8 cellular contexts compared by ENCODE assay signal in the genomic region with DNA sequence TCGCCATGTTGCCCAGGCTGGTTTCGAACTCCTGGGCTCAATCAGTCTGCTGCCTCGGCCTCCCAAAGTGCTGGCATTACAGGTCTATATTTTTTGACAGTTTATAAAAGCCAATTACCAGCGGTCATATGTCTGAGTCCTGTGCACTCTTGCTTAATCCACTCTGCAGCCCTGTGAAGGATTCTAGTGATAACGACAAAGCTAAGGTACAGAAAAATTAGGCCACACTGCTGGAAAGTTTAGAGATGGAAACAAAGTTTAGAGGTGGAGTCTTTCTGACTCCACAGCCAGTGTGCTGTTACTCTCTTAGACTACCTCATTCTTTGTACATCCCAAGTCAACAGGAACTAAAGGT. TPM values are rescaled to one million over a fixed set of nuclear protein-coding genes. Genes with fewer than 3 reads are reported as not detected.
DNase-seq lines count a peak whose midpoint lies in the region; ATAC-seq and TF ChIP-seq lines count a peak whose summit lies in the region.

No MANE protein-coding gene starts in this region.

- H3K36me3 ChIP-seq in IMR-90 (ENCODE audit: control insufficient read depth, insufficient read depth, low read length), result no peaks in the 10 kb centered on the region

- 0 out of 2 replicates have a peak overlapping the region, but pooled peaks have one; percentile 52 for H3K14ac ChIP-seq in IMR-90 (replicated peaks; ENCODE audit: low read depth, low read length)

- TF ChIP-seq CTCF in AG09309 (IDR thresholded peaks at IDR 0.05; ENCODE audit: control insufficient read depth, insufficient read depth, low read depth, low read length, missing control alignments) (no peak), IMR-90 (conservative IDR thresholded peaks at IDR 0.05; ENCODE audit: low read depth, low read length) (no peak), cardiac fibroblast (IDR thresholded peaks at IDR 0.05; ENCODE audit: low read depth, low read length) (no peak), omental fat pad (IDR thresholded peaks at IDR 0.05) (no peak)

- peak overlapping the region; percentile 56 for H3K4me3 ChIP-seq in AG09309 (ENCODE audit: control insufficient read depth, low read depth, low read length)
- peak overlapping the region; percentile 52 for H3K4me3 ChIP-seq in IMR-90 (ENCODE audit: insufficient read depth, low read depth, low read length)
- H3K4me3 ChIP-seq in cardiac fibroblast (replicated peaks in 1 of 2; ENCODE audit: low read depth in 2 of 2, low read length in 2 of 2), result peak overlapping the region; percentile 53 to 64

- peaks cover 19 to 50% (median 40%) of the 10 kb centered on the region in 3 donors for H3K4me1 Mint-ChIP-seq in naive B cell

- H4K8ac ChIP-seq in IMR-90 (ENCODE audit: low read depth in 2 of 2, low read length in 2 of 2), result peak overlapping the region; percentile 59 to 85; a peak in 3 of 4 replicates

- H4K5ac ChIP-seq in IMR-90 (ENCODE audit: low read depth, low read length), result no peak overlapping the region; the same call in 1 of the 2 replicates

- intact Hi-C loops in IMR-90 (cut with micrococcal nuclease), result no loop called here

- H3K9me1 ChIP-seq in IMR-90 (ENCODE audit: insufficient read depth, low read length), result no peaks in the 10 kb centered on the region

- ATAC-seq in IMR-90 (ENCODE audit: low read depth), result no peak
- ATAC-seq in naive B cell (ENCODE audit: low read depth in 2 of 2), result no peak
- ATAC-seq in HG02678 (IDR thresholded peaks at IDR 0.05; ENCODE audit: unreplicated experiment), result no peak
- no peak for ATAC-seq in HG03095 (IDR thresholded peaks at IDR 0.05; ENCODE audit: unreplicated experiment)
- ATAC-seq in omental fat pad (ENCODE audit: low FRiP score), result no peak

- no peaks in the 10 kb centered on the region for H3K27me3 ChIP-seq in IMR-90 (ENCODE audit: control insufficient read depth, insufficient read depth, low read length)

- H3K27ac Mint-ChIP-seq in naive B cell, result peak overlapping the region; percentile 12 to 95 (median 80)

- in situ Hi-C loops in IMR-90 (cut with MboI; ENCODE audit: low sequenced_read_pairs), result no loop called here

- no peak overlapping the region for H2AK9ac ChIP-seq in IMR-90 (replicated peaks; ENCODE audit: low read depth, low read length, poor library complexity)

- no peak overlapping the region for H4K91ac ChIP-seq in IMR-90 (ENCODE audit: insufficient read depth, low read depth, low read length)

- H3K79me1 ChIP-seq in IMR-90 (ENCODE audit: low read depth in 1 of 2, low read length in 2 of 2), result no peaks in the 10 kb centered on the region

- H3K4ac ChIP-seq in IMR-90 (ENCODE audit: low read depth, low read length), result no peak overlapping the region

- H3K4me2 ChIP-seq in IMR-90 (ENCODE audit: low read depth, low read length), result peak overlapping the region; percentile 81; the same call in 1 of the 2 replicates

- no peak overlapping the region for H2BK15ac ChIP-seq in IMR-90 (ENCODE audit: low read depth, low read length)

- H2AFZ ChIP-seq in IMR-90 (replicated peaks; ENCODE audit: low read length, poor library complexity), result peak overlapping the region; percentile 95

- no peak overlapping the region for H2BK120ac ChIP-seq in IMR-90 (ENCODE audit: low read depth, low read length)

- H3K9ac ChIP-seq in IMR-90 (ENCODE audit: low read depth, low read length), result no peak overlapping the region; the same call in 1 of the 2 replicates

- DNase-seq in AG09309 (ENCODE audit: low read depth) (no peak), IMR-90 (no peak), cardiac fibroblast (ENCODE audit: low read depth in 2 of 2) (no peak), naive B cell (no peak), omental fat pad (ENCODE audit: low spot score) (no peak), T-helper 9 cell (no peak)

- CTCF ChIA-PET in IMR-90 (lab: Yijun Ruan, JAX), result no interaction called here

- no peaks in the 10 kb centered on the region for H3K9me3 ChIP-seq in IMR-90 (ENCODE audit: control insufficient read depth, insufficient read depth, low read length)

- no peak for TF ChIP-seq RAD21 in IMR-90 (IDR thresholded peaks at IDR 0.05; ENCODE audit: low read length)

- dilution Hi-C loops in IMR-90 (cut with HindIII; ENCODE audit: low sequenced_read_pairs, unreplicated experiment), result no loop called here

- POLR2A ChIA-PET in IMR-90 (lab: Charles Lee; ENCODE audit: unreplicated experiment), result no interaction called here

- no peak overlapping the region for H2BK5ac ChIP-seq in IMR-90 (ENCODE audit: low read depth, low read length, poor library complexity, severe bottlenecking)

- no peak overlapping the region for H2BK20ac ChIP-seq in IMR-90 (ENCODE audit: low read depth, low read length)

- 100% methylated on average over 1 of the region's 5 CpGs; no CpG with 5 or more reads in 1 of the 2 experiments for WGBS in IMR-90 (ENCODE audit: extremely low coverage in 2 of 2, insufficient read length in 1 of 2), 2 experiments

- H3K27ac ChIP-seq in IMR-90 (ENCODE audit: insufficient read depth, low read length), result no peak overlapping the region

- H3K23ac ChIP-seq in IMR-90 (ENCODE audit: low read depth, low read length), result no peak overlapping the region

- no peaks in the 10 kb centered on the region for H4K20me1 ChIP-seq in IMR-90 (ENCODE audit: insufficient read depth, low read length)

- H3K4me3 Mint-ChIP-seq in naive B cell, result peak overlapping the region; percentile 91 to 97 (median 96)

- no TSS peak for BruUV-seq in IMR-90 (replicated peaks; lab: Mats Ljungman, UMichigan)

- H2AK5ac ChIP-seq in IMR-90 (ENCODE audit: low read depth, low read length), result no peak overlapping the region

- H3K56ac ChIP-seq in IMR-90 (ENCODE audit: extremely low read depth, insufficient read depth, low read length), result no peak overlapping the region; the same call in 1 of the 2 replicates

- H3K9me3 Mint-ChIP-seq in naive B cell, result peaks cover 0 to 2% (median 0%) of the 10 kb centered on the region in 7 donors

- H3K36me3 Mint-ChIP-seq in naive B cell, result no peaks in the 10 kb centered on the region

- no peak for TF ChIP-seq POLR2A in IMR-90 (IDR thresholded peaks at IDR 0.05; ENCODE audit: low read depth, low read length)

- no peak overlapping the region for H3K18ac ChIP-seq in IMR-90 (ENCODE audit: low read depth, low read length)

- no peaks in the 10 kb centered on the region for H3K4me1 ChIP-seq in IMR-90 (ENCODE audit: control insufficient read depth, insufficient read depth, low read length)

- peaks cover 0 to 12% (median 3%) of the 10 kb centered on the region in 3 donors for H3K27me3 Mint-ChIP-seq in naive B cell

TF ChIP-seq in IMR-90, 13 proteins besides CTCF, POLR2A, EP300 and RAD21:
- no peak for TF ChIP-seq RFX5 (IDR thresholded peaks at IDR 0.05; ENCODE audit: low read depth, low read length)
- no peak for TF ChIP-seq CHD1 (IDR thresholded peaks at IDR 0.05; ENCODE audit: low read depth, low read length)
- no peak for TF ChIP-seq BHLHE40 (IDR thresholded peaks at IDR 0.05; ENCODE audit: low read depth, low read length)
- no peak for TF ChIP-seq MAZ (IDR thresholded peaks at IDR 0.05; ENCODE audit: borderline replicate concordance, low read depth, low read length)
- no peak for TF ChIP-seq RCOR1 (IDR thresholded peaks at IDR 0.05; ENCODE audit: insufficient replicate concordance, low read length)
- no peak for TF ChIP-seq CEBPB (IDR thresholded peaks at IDR 0.05; ENCODE audit: low read depth, low read length)
- TF ChIP-seq MAFK (IDR thresholded peaks at IDR 0.05; ENCODE audit: low read depth, low read length), result no peak
- no peak for TF ChIP-seq NFE2L2 (IDR thresholded peaks at IDR 0.05; ENCODE audit: low read depth, low read length)
- no peak for TF ChIP-seq FOS (IDR thresholded peaks at IDR 0.05; ENCODE audit: low read depth, low read length)
- no peak for TF ChIP-seq ELK1 (IDR thresholded peaks at IDR 0.05; ENCODE audit: borderline replicate concordance, low read depth, low read length)
- no peak for TF ChIP-seq MXI1 (IDR thresholded peaks at IDR 0.05; ENCODE audit: borderline replicate concordance, low read depth, low read length)
- no peak for TF ChIP-seq USF2 (IDR thresholded peaks at IDR 0.05; ENCODE audit: low read depth, low read length)
- no peak for TF ChIP-seq SMC3 (IDR thresholded peaks at IDR 0.05; ENCODE audit: low read depth, low read length)

RNA-seq across cellular contexts. Expression of gene PTER, which starts 0.7 kb away (rescaled TPM):
- total RNA-seq in IMR-90 (2012; rRNA removed) (5.0 and 6.9 TPM in 2 replicates), omental fat pad (10 to 100 TPM in 3 of 4 donors, 1 to 10 TPM in 1; 7.1 to 19.5 (median 12.8) TPM)
- polyA plus RNA-seq in IMR-90 (2012; rRNA removed) (1.9 and 2.1 TPM in 2 replicates), naive B cell (ENCODE audit: low read depth in 6 of 6) (10 to 100 TPM in 5 of 6 donors, 1 to 10 TPM in 1; 8.6 to 16.5 (median 12.0) TPM)
- polyA plus RNA-seq in IMR-90 (2012; cell fraction: cytosol; rRNA removed), result 0.51 and 0.84 TPM in 2 replicates
- polyA plus RNA-seq in IMR-90 (2012; cell fraction: nucleus; rRNA removed; ENCODE audit: low replicate concordance), result 0.34 and 1.4 TPM in 2 replicates
